In the genomic region with DNA sequence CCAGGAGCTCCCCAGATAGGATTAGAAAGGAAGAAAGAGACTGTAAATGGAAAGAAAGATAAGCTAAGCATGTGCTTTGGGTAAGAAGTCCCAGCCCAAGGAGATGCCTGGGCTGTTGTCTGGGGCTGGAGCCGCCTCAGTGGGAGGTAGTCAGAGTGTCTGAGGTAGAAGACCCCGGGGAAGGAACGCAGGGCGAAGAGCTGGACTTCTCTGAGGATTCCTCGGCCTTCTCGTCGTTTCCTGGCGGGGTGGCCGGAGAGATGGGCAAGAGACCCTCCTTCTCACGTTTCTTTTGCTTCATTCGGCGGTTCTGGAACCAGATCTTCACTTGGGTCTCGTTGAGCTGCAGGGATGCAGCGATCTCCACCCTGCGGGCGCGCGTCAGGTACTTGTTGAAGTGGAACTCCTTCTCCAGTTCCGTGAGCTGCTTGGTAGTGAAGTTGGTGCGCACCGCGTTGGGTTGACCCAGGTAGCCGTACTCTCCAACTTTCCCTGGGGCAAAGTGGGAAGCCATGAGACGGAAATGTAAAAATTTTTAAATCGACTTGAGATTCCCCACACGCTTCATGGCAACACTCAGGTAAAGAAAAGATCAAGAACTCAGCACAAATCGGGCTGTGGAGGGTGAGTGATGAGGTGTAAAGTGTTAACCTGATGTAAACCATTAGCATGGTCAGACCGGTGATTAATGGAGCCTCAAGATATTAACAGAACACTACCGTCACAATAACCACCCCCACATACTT, we compare ENCODE assay signal across 13 cellular contexts. TPM values are rescaled to one million over a fixed set of nuclear protein-coding genes. Genes with fewer than 3 reads are reported as not detected.
DNase-seq lines count a peak whose midpoint lies in the region; TF ChIP-seq lines count a peak whose summit lies in the region.
"Had no signal": no experiment of that assay in that cellular context is flagged by ENCODE, and none has a peak within 500 bp of the region (broad histone marks: within the 10 kb centered on the region; RNA-seq: fewer than 3 reads in every experiment).

No MANE protein-coding gene starts in this region.

- H4K8ac ChIP-seq in trophoblast cell (ENCODE audit: low read depth, low read length), result no peak overlapping the region

- peak overlapping the region; percentile 90 for H3K4me3 ChIP-seq in DOHH2 (ENCODE audit: low read length)
- H3K4me3 ChIP-seq in Loucy (ENCODE audit: low read length, poor library complexity, severe bottlenecking), result peak overlapping the region; percentile 88
- peak overlapping the region; percentile 81 for H3K4me3 ChIP-seq in epithelial cell of esophagus (ENCODE audit: low read length)
- peak overlapping the region; percentile 92 for H3K4me3 ChIP-seq in osteoblast (ENCODE audit: insufficient read depth, low read length)
- no peak overlapping the region for H3K4me3 ChIP-seq in trophoblast cell (ENCODE audit: low read depth, low read length)

- DNase-seq in epithelial cell of esophagus (ENCODE audit: low read depth), result no peak
- DNase-seq in osteoblast (ENCODE audit: insufficient read length, low spot score, missing footprints), result no peak
- no peak for DNase-seq in putamen (ENCODE audit: low spot score)
- no peak for DNase-seq in trophoblast cell
- no peak for DNase-seq in head of caudate nucleus
- DNase-seq: activated CD8-positive, alpha-beta memory T cell treated with anti-CD3 and anti-CD28 coated beads, Interleukin-2, amount 50 U/mL, for 48 hours; islet precursor cell; stimulated activated CD4-positive, alpha-beta T cell treated with anti-CD3 and anti-CD28 coated beads, Interleukin-4, amount 100 ng/mL, for 1 hour had no signal

- no peak overlapping the region for H2BK12ac ChIP-seq in trophoblast cell (ENCODE audit: low read length)

- no peak overlapping the region for H3K23ac ChIP-seq in trophoblast cell (ENCODE audit: low read length)

- no peak overlapping the region for H2AFZ ChIP-seq in Loucy (ENCODE audit: low read length)
- no peak overlapping the region for H2AFZ ChIP-seq in osteoblast (ENCODE audit: low read length)
- no peak overlapping the region for H2AFZ ChIP-seq in trophoblast cell (ENCODE audit: insufficient read depth, low read length, poor library complexity)

- H3K14ac ChIP-seq in trophoblast cell (ENCODE audit: low read length), result no peak overlapping the region

- H3K4me2 ChIP-seq in DOHH2 (ENCODE audit: low read length), result peak overlapping the region; percentile 89
- H3K4me2 ChIP-seq in Loucy (ENCODE audit: low read depth, low read length, poor library complexity, severe bottlenecking), result peak overlapping the region; percentile 89
- H3K4me2 ChIP-seq in osteoblast (ENCODE audit: insufficient read depth, low read length), result peak overlapping the region; percentile 89
- H3K4me2 ChIP-seq in trophoblast cell (ENCODE audit: low read length), result no peak overlapping the region

- H3K4ac ChIP-seq in trophoblast cell (ENCODE audit: low read depth, low read length), result no peak overlapping the region

- H4K20me1 ChIP-seq in DOHH2 (ENCODE audit: control insufficient read depth, insufficient read depth, low read depth, low read length), result no peaks in the 10 kb centered on the region
- peaks cover 17% of the 10 kb centered on the region for H4K20me1 ChIP-seq in Loucy (ENCODE audit: insufficient read depth, low read length, poor library complexity, severe bottlenecking)
- peaks cover 12% of the 10 kb centered on the region for H4K20me1 ChIP-seq in osteoblast (ENCODE audit: insufficient read depth, low read length)

- WGBS in trophoblast cell (ENCODE audit: extremely low coverage, insufficient coverage, insufficient read length), result no CpG with 5 or more reads among the region's 29 CpGs

- peak overlapping the region; percentile 76 for H3K9ac ChIP-seq in Loucy (ENCODE audit: low read depth, low read length, poor library complexity, severe bottlenecking)
- H3K9ac ChIP-seq in trophoblast cell (ENCODE audit: low read length), result no peak overlapping the region

- H3K36me3 ChIP-seq in DOHH2 (ENCODE audit: control insufficient read depth, low read length) (no peaks in the 10 kb centered on the region), Loucy (ENCODE audit: insufficient read depth, low read length) (no peaks in the 10 kb centered on the region), osteoblast (ENCODE audit: insufficient read depth, low read length) (peaks cover 7% of the 10 kb centered on the region), trophoblast cell (ENCODE audit: control insufficient read depth in 1 of 2, insufficient read depth in 2 of 2, low read length in 2 of 2) (no peaks in the 10 kb centered on the region)
- H3K36me3 ChIP-seq: esophagus muscularis mucosa, ovary, Peyer's patch had no signal

- no peaks in the 10 kb centered on the region for H3K9me3 ChIP-seq in DOHH2 (ENCODE audit: control insufficient read depth, insufficient read depth, low read length)
- no peaks in the 10 kb centered on the region for H3K9me3 ChIP-seq in Loucy (ENCODE audit: insufficient read depth, low read depth, low read length)
- no peaks in the 10 kb centered on the region for H3K9me3 ChIP-seq in osteoblast (ENCODE audit: low read depth, low read length)
- H3K9me3 ChIP-seq in trophoblast cell (ENCODE audit: insufficient read depth, low read depth, low read length), result peaks cover 13% of the 10 kb centered on the region
- H3K9me3 ChIP-seq: esophagus muscularis mucosa, ovary, Peyer's patch had no signal

- H2BK120ac ChIP-seq in trophoblast cell (ENCODE audit: insufficient read depth, low read length, poor library complexity), result no peak overlapping the region

- H3K27ac ChIP-seq in DOHH2 (ENCODE audit: low read depth, low read length) (no peak overlapping the region), osteoblast (ENCODE audit: low read depth, low read length) (no peak overlapping the region), trophoblast cell (ENCODE audit: low read depth, low read length) (no peak overlapping the region)
- H3K27ac ChIP-seq: ovary had no signal

- H2AK5ac ChIP-seq in trophoblast cell (ENCODE audit: low read length), result no peak overlapping the region

- H3K4me1 ChIP-seq in DOHH2 (ENCODE audit: control insufficient read depth, low read length) (peaks cover 36% of the 10 kb centered on the region), Loucy (ENCODE audit: insufficient read depth, low read length, poor library complexity, severe bottlenecking) (peaks cover 58% of the 10 kb centered on the region), osteoblast (ENCODE audit: insufficient read depth, low read length) (peaks cover 26% of the 10 kb centered on the region), trophoblast cell (ENCODE audit: control insufficient read depth in 1 of 2, insufficient read depth in 2 of 2, low read length in 2 of 2) (peaks cover 11% of the 10 kb centered on the region in 2 experiments)

- TF ChIP-seq CTCF in DOHH2 (IDR thresholded peaks at IDR 0.05; ENCODE audit: low read depth, low read length, poor library complexity, severe bottlenecking) (no peak), Loucy (conservative IDR thresholded peaks at IDR 0.05; ENCODE audit: low read length) (no peak), epithelial cell of esophagus (IDR thresholded peaks at IDR 0.05; ENCODE audit: insufficient read depth, low read depth, low read length, missing control alignments) (no peak), osteoblast (IDR thresholded peaks at IDR 0.05; ENCODE audit: extremely low read depth, low read depth, low read length) (no peak)

- no peak overlapping the region for H4K12ac ChIP-seq in trophoblast cell (ENCODE audit: low read depth, low read length)

- H4K91ac ChIP-seq in trophoblast cell (ENCODE audit: low read depth, low read length), result no peak overlapping the region

- H3F3A ChIP-seq in DOHH2 (ENCODE audit: control insufficient read depth, insufficient read depth) (peaks cover 1% of the 10 kb centered on the region; the same call in 1 of the 2 replicates), Loucy (ENCODE audit: low read depth) (no peaks in the 10 kb centered on the region)

- H2BK5ac ChIP-seq in trophoblast cell (ENCODE audit: low read depth, low read length, poor library complexity), result no peak overlapping the region

- no peak overlapping the region for H3K18ac ChIP-seq in trophoblast cell (ENCODE audit: low read length)

- intact Hi-C loops in head of caudate nucleus (cut with DNase I), result no loop called here

- H3K79me2 ChIP-seq in DOHH2 (ENCODE audit: control insufficient read depth, low read length) (peaks cover 15% of the 10 kb centered on the region), Loucy (ENCODE audit: insufficient read depth, low read length) (peaks cover 54% of the 10 kb centered on the region), osteoblast (ENCODE audit: insufficient read depth, low read length) (peaks cover 51% of the 10 kb centered on the region), trophoblast cell (ENCODE audit: control insufficient read depth, insufficient read depth, low read length, poor library complexity) (no peaks in the 10 kb centered on the region)

- peaks cover 27% of the 10 kb centered on the region for H3K27me3 ChIP-seq in DOHH2 (ENCODE audit: control insufficient read depth, low read length)
- H3K27me3 ChIP-seq in Loucy (ENCODE audit: insufficient read depth, low read length, poor library complexity, severe bottlenecking), result no peaks in the 10 kb centered on the region
- H3K27me3 ChIP-seq in osteoblast (ENCODE audit: insufficient read depth, low read length), result no peaks in the 10 kb centered on the region
- peaks cover 80% of the 10 kb centered on the region for H3K27me3 ChIP-seq in trophoblast cell (ENCODE audit: insufficient read depth, low read length)
- H3K27me3 ChIP-seq: ovary, Peyer's patch had no signal

- H3K9me2 ChIP-seq in DOHH2 (replicated peaks; ENCODE audit: control insufficient read depth, low read length) (no peaks in the 10 kb centered on the region), Loucy (replicated peaks; ENCODE audit: low read depth, low read length) (no peaks in the 10 kb centered on the region)

- no peaks in the 10 kb centered on the region for H3K79me1 ChIP-seq in trophoblast cell (ENCODE audit: low read length)

RNA-seq across cellular contexts. Expression of gene HOXA1, which starts 1.3 kb away (rescaled TPM):
- total RNA-seq in osteoblast, result 0.72 and 1.5 TPM in 2 replicates
- polyA plus RNA-seq in trophoblast cell (2013), result 0.05 and 0.06 TPM in 2 replicates

RNA-seq across cellular contexts. Expression of gene HOXA2, which starts 8.0 kb away (rescaled TPM):
- total RNA-seq in osteoblast, result 0.36 and 0.59 TPM in 2 replicates
- not detected in 2 replicates for polyA plus RNA-seq in trophoblast cell (2013)

RNA-seq across cellular contexts. Expression of gene HOXA4, which starts 36.1 kb away (rescaled TPM):
- total RNA-seq in osteoblast, result 0.72 and 1.2 TPM in 2 replicates
- 0.03 TPM in 1 of 2 replicates, not detected in the other for polyA plus RNA-seq in trophoblast cell (2013)

RNA-seq across cellular contexts. Expression of gene HOXA5, which starts 49.0 kb away (rescaled TPM):
- 3.2 and 5.8 TPM in 2 replicates for total RNA-seq in osteoblast
- not detected in 2 replicates for polyA plus RNA-seq in trophoblast cell (2013)

RNA-seq across cellular contexts. Expression of gene HOXA6, which starts 53.1 kb away (rescaled TPM):
- 5.0 and 7.6 TPM in 2 replicates for total RNA-seq in osteoblast
- not detected in 2 replicates for polyA plus RNA-seq in trophoblast cell (2013)
